8 cellular contexts compared by ENCODE assay signal in genomic region chr22:37659066-37659896, GRCh38. TPM values are rescaled to one million over a fixed set of nuclear protein-coding genes. Genes with fewer than 3 reads are reported as not detected.
DNase-seq lines count a peak whose midpoint lies in the region; ATAC-seq and TF ChIP-seq lines count a peak whose summit lies in the region.

No MANE protein-coding gene starts in this region.

- H3K4me1 ChIP-seq in skeletal muscle satellite cell (ENCODE audit: control insufficient read depth, insufficient read depth, low read length) (peaks cover 51% of the 10 kb centered on the region), foreskin keratinocyte (peaks cover 4% of the 10 kb centered on the region)

- POLR2A ChIA-PET in activated CD8-positive, alpha-beta T cell treated with anti-CD3 and anti-CD28 coated beads, Interleukin-2, amount 10 ng/mL, durations not matched to agents 7 days and 5 days (lab: Charles Lee), result interaction anchor here (0.7 to 2.9 kb wide), 12 partner anchors 12 to 51 kb away, joined by 3 to 19 read pairs (median 7); partner anchors contain the start of genes GGA1, LGALS1, NOL12 and SH3BP1

- peaks cover 39% of the 10 kb centered on the region for H3K4me1 Mint-ChIP-seq in activated CD8-positive, alpha-beta T cell treated with anti-CD3 and anti-CD28 coated beads, Interleukin-2, amount 10 ng/mL, durations not matched to agents 7 days and 5 days (ENCODE audit: low read depth)

- no peaks in the 10 kb centered on the region for H3K36me3 ChIP-seq in skeletal muscle satellite cell (ENCODE audit: insufficient read depth, low read length)

- H3K36me3 Mint-ChIP-seq in activated CD8-positive, alpha-beta T cell treated with anti-CD3 and anti-CD28 coated beads, Interleukin-2, amount 10 ng/mL, durations not matched to agents 7 days and 5 days (ENCODE audit: low read depth), result peaks cover 24% of the 10 kb centered on the region

- ATAC-seq in HG03135 (IDR thresholded peaks at IDR 0.05; ENCODE audit: unreplicated experiment) (peak; percentile 11), left ventricle myocardium superior (no peak), foreskin keratinocyte (no peak)
- ATAC-seq in activated CD8-positive, alpha-beta T cell treated with anti-CD3 and anti-CD28 coated beads, Interleukin-2, amount 10 ng/mL, durations not matched to agents 7 days and 5 days, result no peak

- peak overlapping the region; percentile 87 for H3K4me3 Mint-ChIP-seq in activated CD8-positive, alpha-beta T cell treated with anti-CD3 and anti-CD28 coated beads, Interleukin-2, amount 10 ng/mL, durations not matched to agents 7 days and 5 days

- H3K27me3 Mint-ChIP-seq in activated CD8-positive, alpha-beta T cell treated with anti-CD3 and anti-CD28 coated beads, Interleukin-2, amount 10 ng/mL, durations not matched to agents 7 days and 5 days (ENCODE audit: low read depth), result no peaks in the 10 kb centered on the region

- no peaks in the 10 kb centered on the region for H3K27me3 ChIP-seq in skeletal muscle satellite cell (ENCODE audit: control insufficient read depth, insufficient read depth, low read length)
- no peaks in the 10 kb centered on the region for H3K27me3 ChIP-seq in foreskin keratinocyte

- no peak for TF ChIP-seq CTCF in foreskin keratinocyte (conservative IDR thresholded peaks at IDR 0.05)

- no peaks in the 10 kb centered on the region for H3K9me3 Mint-ChIP-seq in activated CD8-positive, alpha-beta T cell treated with anti-CD3 and anti-CD28 coated beads, Interleukin-2, amount 10 ng/mL, durations not matched to agents 7 days and 5 days (ENCODE audit: insufficient read depth)

- H3K27ac Mint-ChIP-seq in activated CD8-positive, alpha-beta T cell treated with anti-CD3 and anti-CD28 coated beads, Interleukin-2, amount 10 ng/mL, durations not matched to agents 7 days and 5 days, result peak overlapping the region; percentile 64

- peak overlapping the region; percentile 96 for H3K4me2 ChIP-seq in skeletal muscle satellite cell (ENCODE audit: low read length)

- DNase-seq in stimulated activated CD4-positive, alpha-beta T cell treated with anti-CD3 and anti-CD28 coated beads, Interleukin-15, amount 100 ng/mL, for 24 hours, result peak; percentile 49
- no peak for DNase-seq in stimulated activated CD4-positive, alpha-beta T cell treated with anti-CD3 and anti-CD28 coated beads, Interleukin-1b, Interleukin-23, amount 100 ng/mL, for 48 hours
- DNase-seq in activated CD8-positive, alpha-beta T cell treated with anti-CD3 and anti-CD28 coated beads, Interleukin-2, amount 10 ng/mL, durations not matched to agents 7 days and 5 days, result no peak
- peak; percentile 55 for DNase-seq in left ventricle myocardium superior
- DNase-seq in medulla oblongata (ENCODE audit: extremely low spot score), result no peak
- no peak for DNase-seq in foreskin keratinocyte

- CTCF ChIA-PET in activated CD8-positive, alpha-beta T cell treated with anti-CD3 and anti-CD28 coated beads, Interleukin-2, amount 10 ng/mL, durations not matched to agents 7 days and 5 days (lab: Charles Lee), result interaction anchor here (1.2 to 9.5 kb wide), 9 partner anchors 9 to 237 kb away, joined by 3 to 241 read pairs (median 10); partner anchors contain the start of genes GGA1, LGALS1 and SH3BP1

- intact Hi-C loops in left ventricle myocardium superior (cut with micrococcal nuclease), result no loop called here

- H3K4me3 ChIP-seq in skeletal muscle satellite cell (ENCODE audit: low read length), result peak overlapping the region; percentile 82

- H3K9me3 ChIP-seq in skeletal muscle satellite cell (replicated peaks; ENCODE audit: low read length), result no peaks in the 10 kb centered on the region

- no peak overlapping the region for H3K27ac ChIP-seq in foreskin keratinocyte

- H3K9ac ChIP-seq in skeletal muscle satellite cell (ENCODE audit: low read depth, low read length), result peak overlapping the region; percentile 79

RNA-seq across cellular contexts. Expression of gene PDXP, which starts 0.8 kb away (rescaled TPM):
- 10 to 100 TPM; 31.5 to 33.5 TPM for total RNA-seq in activated CD8-positive, alpha-beta T cell treated with anti-CD3 and anti-CD28 coated beads, Interleukin-2, amount 10 ng/mL, durations not matched to agents 7 days and 5 days
- total RNA-seq in left ventricle myocardium superior, result 21.5 TPM
- 10.1 and 17.3 TPM in 2 replicates for total RNA-seq in skeletal muscle satellite cell (2012; rRNA removed)
- total RNA-seq in foreskin keratinocyte, result 9.7 and 10.2 TPM in 2 replicates
- polyA plus RNA-seq in foreskin keratinocyte, result 12.5 and 13.3 TPM in 2 replicates

RNA-seq across cellular contexts. Expression of gene LGALS1, which starts 16.2 kb away (rescaled TPM):
- total RNA-seq in activated CD8-positive, alpha-beta T cell treated with anti-CD3 and anti-CD28 coated beads, Interleukin-2, amount 10 ng/mL, durations not matched to agents 7 days and 5 days, result 1,000 to 10,000 TPM; 1,444 to 1,502 TPM
- 1,086 TPM for total RNA-seq in left ventricle myocardium superior
- total RNA-seq in skeletal muscle satellite cell (2012; rRNA removed), result 4,494 and 5,107 TPM in 2 replicates
- total RNA-seq in foreskin keratinocyte, result 2,399 and 2,773 TPM in 2 replicates
- polyA plus RNA-seq in foreskin keratinocyte, result 3,861 and 5,401 TPM in 2 replicates

RNA-seq across cellular contexts. Expression of gene SH3BP1, which starts 19.8 kb away (rescaled TPM):
- 100 to 1,000 TPM; 216 to 218 TPM for total RNA-seq in activated CD8-positive, alpha-beta T cell treated with anti-CD3 and anti-CD28 coated beads, Interleukin-2, amount 10 ng/mL, durations not matched to agents 7 days and 5 days
- total RNA-seq in left ventricle myocardium superior (2.7 TPM), foreskin keratinocyte (48.6 and 51.5 TPM in 2 replicates)
- 10.5 and 13.4 TPM in 2 replicates for total RNA-seq in skeletal muscle satellite cell (2012; rRNA removed)
- 61.9 and 71.5 TPM in 2 replicates for polyA plus RNA-seq in foreskin keratinocyte

RNA-seq across cellular contexts. Expression of gene NOL12, which starts 26.9 kb away (rescaled TPM):
- 10 to 100 TPM; 42.6 to 45.3 TPM for total RNA-seq in activated CD8-positive, alpha-beta T cell treated with anti-CD3 and anti-CD28 coated beads, Interleukin-2, amount 10 ng/mL, durations not matched to agents 7 days and 5 days
- 12.0 TPM for total RNA-seq in left ventricle myocardium superior
- 38.0 and 39.5 TPM in 2 replicates for total RNA-seq in skeletal muscle satellite cell (2012; rRNA removed)
- total RNA-seq in foreskin keratinocyte, result 31.1 and 33.2 TPM in 2 replicates
- 44.9 and 46.9 TPM in 2 replicates for polyA plus RNA-seq in foreskin keratinocyte

RNA-seq across cellular contexts. Expression of gene TRIOBP, which starts 37.6 kb away (rescaled TPM):
- total RNA-seq in activated CD8-positive, alpha-beta T cell treated with anti-CD3 and anti-CD28 coated beads, Interleukin-2, amount 10 ng/mL, durations not matched to agents 7 days and 5 days, result 10 to 100 TPM; 45.2 to 45.8 TPM
- 82.7 TPM for total RNA-seq in left ventricle myocardium superior
- total RNA-seq in skeletal muscle satellite cell (2012; rRNA removed), result 186 and 191 TPM in 2 replicates
- total RNA-seq in foreskin keratinocyte, result 35.1 and 36.7 TPM in 2 replicates
- polyA plus RNA-seq in foreskin keratinocyte, result 23.6 and 26.8 TPM in 2 replicates

Comparison
In these comparisons a context has a peak if more than half of its experiments do, and no peak if none do; other contexts are left out.
1. DNase-seq: peak in stimulated activated CD4-positive, alpha-beta T cell treated with anti-CD3 and anti-CD28 coated beads, Interleukin-15, amount 100 ng/mL, for 24 hours (single experiment) and left ventricle myocardium superior (single experiment); none in stimulated activated CD4-positive, alpha-beta T cell treated with anti-CD3 and anti-CD28 coated beads, Interleukin-1b, Interleukin-23, amount 100 ng/mL, for 48 hours (single experiment), activated CD8-positive, alpha-beta T cell treated with anti-CD3 and anti-CD28 coated beads, Interleukin-2, amount 10 ng/mL, durations not matched to agents 7 days and 5 days (single experiment), medulla oblongata (single experiment) and foreskin keratinocyte (0 of 2).
2. RNA of gene SH3BP1, which starts 19.8 kb away (total RNA-seq): 216 to 218 TPM in activated CD8-positive, alpha-beta T cell treated with anti-CD3 and anti-CD28 coated beads, Interleukin-2, amount 10 ng/mL, durations not matched to agents 7 days and 5 days and 48.6 to 51.5 TPM in foreskin keratinocyte; 2.7 TPM in left ventricle myocardium superior (single experiment); every median in the first group is over 10 times any median in the second.